Comparison of ENCODE assay signal across 8 cellular contexts in the genomic region with DNA sequence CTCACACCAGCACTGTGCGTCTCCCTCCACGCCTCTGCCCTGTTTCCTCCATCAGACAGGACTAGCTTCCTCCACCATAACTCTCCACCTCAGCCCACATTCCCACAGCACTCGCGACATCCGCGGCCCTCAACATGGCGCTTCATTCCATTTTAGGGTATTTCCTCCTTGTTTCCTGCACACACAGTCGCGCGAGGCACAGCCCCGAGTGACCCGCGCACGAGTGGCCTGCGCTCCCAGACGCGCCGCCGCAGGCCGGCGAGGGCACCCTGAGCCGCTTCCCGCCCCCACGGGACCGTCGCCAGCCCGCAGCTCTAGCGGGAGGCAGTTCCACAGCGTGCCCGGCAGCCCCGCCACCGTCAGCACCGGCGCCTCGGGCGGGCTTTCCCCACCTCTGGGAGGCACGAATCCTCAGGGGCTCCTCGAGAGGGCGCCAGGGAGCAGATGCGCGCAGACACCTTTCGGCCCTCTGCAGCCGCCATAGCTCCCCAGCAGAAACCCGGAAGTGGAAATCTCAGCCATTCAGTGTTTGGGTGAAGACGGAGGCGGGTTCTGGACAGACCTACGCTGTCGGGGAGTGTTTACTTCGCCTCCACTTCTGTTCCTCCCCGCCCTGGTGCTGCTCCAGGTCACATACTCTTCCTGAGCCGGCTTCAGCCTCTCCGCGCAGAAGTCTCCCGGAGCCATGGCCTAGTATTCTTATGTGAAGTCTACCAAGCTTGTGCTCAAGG.
DNase-seq lines count a peak whose midpoint lies in the region; ATAC-seq and TF ChIP-seq lines count a peak whose summit lies in the region.
"Not testable (repeated sequence)": the region's sequence is repeated elsewhere in the genome, so short reads cannot be mapped to it uniquely, and the experiment has no call there.

No MANE protein-coding gene starts in this region.

- not testable (repeated sequence) for H3K4me1 ChIP-seq in BE2C

- H3K36me3 ChIP-seq in BE2C, result not testable (repeated sequence)

- peak; percentile 87 for TF ChIP-seq POLR2A in GM19193 (IDR thresholded peaks at IDR 0.05; ENCODE audit: extremely low read depth, insufficient read depth, insufficient read length)

- peak overlapping the region; percentile 83 for H3K4me3 ChIP-seq in BE2C (ENCODE audit: low read depth, low read length)
- H3K4me3 ChIP-seq in fibroblast of pulmonary artery (replicated peaks; ENCODE audit: low read depth, low read length), result peak overlapping the region; percentile 82

- not testable (repeated sequence) for H3K27me3 ChIP-seq in BE2C

- TF ChIP-seq CTCF in BE2C (IDR thresholded peaks at IDR 0.05; ENCODE audit: low read depth, low read length) (peak; percentile 74), fibroblast of pulmonary artery (IDR thresholded peaks at IDR 0.05; ENCODE audit: low read length, missing control alignments) (peak; percentile 74)

- peak; percentile 100 for ATAC-seq in HG03066 (IDR thresholded peaks at IDR 0.05; ENCODE audit: low read depth, unreplicated experiment)

- not testable (repeated sequence) for H3K9me3 ChIP-seq in BE2C

- DNase-seq in BE2C (peak; percentile 95), RPMI8226 (peak; percentile 98), activated gamma-delta T cell treated with Interleukin-2 at 50 U/mL for 16 hours (peak; percentile 99), fibroblast of pulmonary artery (ENCODE audit: low read depth) (peak; percentile 99), mucosa of gallbladder (ENCODE audit: low spot score) (peak; percentile 99)
- DNase-seq in stimulated activated CD4-positive, alpha-beta T cell treated with anti-CD3 and anti-CD28 coated beads, TNF-alpha, amount 100 ng/mL, for 24 hours (ENCODE audit: low read depth in 3 of 3), result peak; percentile 95 to 98 (median 96)

Comparison
In these comparisons a context has a peak if more than half of its experiments do, and no peak if none do; other contexts are left out.
1. Peak in every context shown above with its lines: DNase-seq, ATAC-seq and H3K4me3 ChIP-seq.